Comparison of ENCODE assay signal across 19 cellular contexts in the genomic region with DNA sequence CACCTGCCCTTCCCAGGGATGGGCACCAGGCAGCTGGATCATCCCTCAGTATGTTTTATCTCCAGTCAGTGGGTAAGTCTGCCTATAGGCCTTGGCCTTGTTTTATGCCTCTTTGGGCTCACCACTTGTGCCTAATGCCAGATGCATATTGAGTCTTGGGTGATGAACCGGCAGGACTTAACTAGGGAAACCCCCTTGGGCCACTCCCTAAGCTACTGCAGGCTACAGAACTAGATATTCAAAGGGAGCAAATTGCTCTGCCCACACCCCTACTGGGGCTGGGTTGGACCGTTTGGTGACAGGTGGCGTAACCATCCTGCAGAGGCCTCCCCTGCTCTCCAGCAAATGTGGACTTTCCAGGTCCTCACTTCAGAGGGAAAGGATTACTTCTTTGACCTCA.
DNase-seq lines count a peak whose midpoint lies in the region; ATAC-seq and TF ChIP-seq lines count a peak whose summit lies in the region.
"Had no signal": no experiment of that assay in that cellular context is flagged by ENCODE, and none has a peak within 500 bp of the region (broad histone marks: within the 10 kb centered on the region; RNA-seq: fewer than 3 reads in every experiment).

No MANE protein-coding gene starts in this region.

- peaks cover 3 to 6% of the 10 kb centered on the region in 2 donors for H3K4me1 ChIP-seq in ascending aorta
- H3K4me1 ChIP-seq in lung (ENCODE audit: control insufficient read depth in 2 of 2, insufficient read depth in 2 of 2, low read length in 2 of 2) = no peaks in the 10 kb centered on the region
- H3K4me1 ChIP-seq: BLaER1 had no signal

- 84 to 86% methylated on average over 3 of the region's 3 CpGs for WGBS in lung, 2 donors

- no peak for ATAC-seq in lung (ENCODE audit: insufficient read depth, low FRiP score)
- ATAC-seq in activated T-cell treated with anti-CD3 and anti-CD28 coated beads, Interleukin-2, amount 50 U/mL, for 72 hours (replicated peaks in 1 of 2) = no peak
- ATAC-seq: HCT116 had no signal

- H3K36me3 Mint-ChIP-seq in activated T-cell treated with anti-CD3 and anti-CD28 coated beads, Interleukin-2, amount 50 U/mL, for 72 hours (ENCODE audit: insufficient read depth in 2 of 2) = no peaks in the 10 kb centered on the region
- H3K36me3 Mint-ChIP-seq: CD4-positive, alpha-beta memory T cell had no signal

- H3K36me3 ChIP-seq in ascending aorta (no peaks in the 10 kb centered on the region), lung (ENCODE audit: control insufficient read depth in 2 of 2, insufficient read depth in 2 of 2, low read length in 2 of 2) (no peaks in the 10 kb centered on the region)
- H3K36me3 ChIP-seq: BLaER1 had no signal

- H3K9me3 ChIP-seq in ascending aorta = no peaks in the 10 kb centered on the region
- H3K9me3 ChIP-seq in lung (ENCODE audit: control insufficient read depth in 2 of 2, insufficient read depth in 1 of 2, low read length in 1 of 2) = no peaks in the 10 kb centered on the region
- H3K9me3 ChIP-seq: BLaER1 had no signal

- no peaks in the 10 kb centered on the region for H3K27me3 ChIP-seq in ascending aorta
- no peaks in the 10 kb centered on the region for H3K27me3 ChIP-seq in lung (ENCODE audit: control insufficient read depth, insufficient read depth)
- H3K27me3 ChIP-seq: BLaER1 had no signal

- intact Hi-C loops in ascending aorta (cut with DNase I) = no loop called here

- peak; percentile 3 for DNase-seq in DMS 273 (lab: John Stamatoyannopoulos, UW; ENCODE audit: unreplicated experiment)
- DNase-seq in DMS 273 treated with DMSO at 0.1 percent for 48 hours (lab: John Stamatoyannopoulos, UW) = no peak
- no peak for DNase-seq in ascending aorta (ENCODE audit: low spot score in 2 of 2)
- DNase-seq in lung (ENCODE audit: low spot score) = peak; percentile 22
- peak; percentile 17 for DNase-seq in ureter (ENCODE audit: low spot score)
- DNase-seq in activated T-cell treated with anti-CD3 and anti-CD28 coated beads, Interleukin-2, amount 50 U/mL, for 72 hours = no peak
- DNase-seq in effector CD8-positive, alpha-beta T cell (lab: John Stamatoyannopoulos, UW) = no peak
- DNase-seq in effector CD4-positive, alpha-beta T cell = no peak
- DNase-seq: ACHN, KG1, NCI-H1694, NCI-H2081, NCI-H2171, NCI-H526, Right ventricle myocardium superior had no signal

- H3K4me3 ChIP-seq in ascending aorta (no peak overlapping the region), lung (no peak overlapping the region)
- H3K4me3 ChIP-seq: BLaER1 had no signal

- no peaks in the 10 kb centered on the region for H3K4me1 Mint-ChIP-seq in activated T-cell treated with anti-CD3 and anti-CD28 coated beads, Interleukin-2, amount 50 U/mL, for 72 hours (ENCODE audit: low read depth)

- no peak overlapping the region for H3K4me3 Mint-ChIP-seq in activated T-cell treated with anti-CD3 and anti-CD28 coated beads, Interleukin-2, amount 50 U/mL, for 72 hours
- H3K4me3 Mint-ChIP-seq: CD4-positive, alpha-beta memory T cell had no signal

- peaks cover 0 to 2% of the 10 kb centered on the region in 2 donors for H3K9me3 Mint-ChIP-seq in activated T-cell treated with anti-CD3 and anti-CD28 coated beads, Interleukin-2, amount 50 U/mL, for 72 hours
- H3K9me3 Mint-ChIP-seq: CD4-positive, alpha-beta memory T cell had no signal

- H3K27ac ChIP-seq in ascending aorta (peak overlapping the region; percentile 21 to 41), lung (ENCODE audit: low read depth in 1 of 2, low read length in 1 of 2) (no peak overlapping the region)
- H3K27ac ChIP-seq: 22Rv1, BLaER1 had no signal

- no peak overlapping the region for H3K27ac Mint-ChIP-seq in activated T-cell treated with anti-CD3 and anti-CD28 coated beads, Interleukin-2, amount 50 U/mL, for 72 hours
- H3K27ac Mint-ChIP-seq: CD4-positive, alpha-beta memory T cell had no signal

- TF ChIP-seq CTCF in ascending aorta (IDR thresholded peaks at IDR 0.05) (no peak), lung (IDR thresholded peaks at IDR 0.05; ENCODE audit: control extremely low read depth, extremely low read depth) (no peak)

- H3K27me3 Mint-ChIP-seq in activated T-cell treated with anti-CD3 and anti-CD28 coated beads, Interleukin-2, amount 50 U/mL, for 72 hours (ENCODE audit: low read depth) = no peaks in the 10 kb centered on the region
- H3K27me3 Mint-ChIP-seq: CD4-positive, alpha-beta memory T cell had no signal

Comparison
In these comparisons a context has a peak if more than half of its experiments do, and no peak if none do; other contexts are left out.
1. DNase-seq: peak in DMS 273 (single experiment), lung (single experiment) and ureter (single experiment); none in DMS 273 treated with DMSO at 0.1 percent for 48 hours (single experiment), ascending aorta (0 of 2), activated T-cell treated with anti-CD3 and anti-CD28 coated beads, Interleukin-2, amount 50 U/mL, for 72 hours (0 of 2), effector CD8-positive, alpha-beta T cell (single experiment) and effector CD4-positive, alpha-beta T cell (single experiment).
2. H3K27ac ChIP-seq: peak in ascending aorta (2 of 2); none in lung (0 of 2).